10 cellular contexts compared by ENCODE assay signal in the genomic region with DNA sequence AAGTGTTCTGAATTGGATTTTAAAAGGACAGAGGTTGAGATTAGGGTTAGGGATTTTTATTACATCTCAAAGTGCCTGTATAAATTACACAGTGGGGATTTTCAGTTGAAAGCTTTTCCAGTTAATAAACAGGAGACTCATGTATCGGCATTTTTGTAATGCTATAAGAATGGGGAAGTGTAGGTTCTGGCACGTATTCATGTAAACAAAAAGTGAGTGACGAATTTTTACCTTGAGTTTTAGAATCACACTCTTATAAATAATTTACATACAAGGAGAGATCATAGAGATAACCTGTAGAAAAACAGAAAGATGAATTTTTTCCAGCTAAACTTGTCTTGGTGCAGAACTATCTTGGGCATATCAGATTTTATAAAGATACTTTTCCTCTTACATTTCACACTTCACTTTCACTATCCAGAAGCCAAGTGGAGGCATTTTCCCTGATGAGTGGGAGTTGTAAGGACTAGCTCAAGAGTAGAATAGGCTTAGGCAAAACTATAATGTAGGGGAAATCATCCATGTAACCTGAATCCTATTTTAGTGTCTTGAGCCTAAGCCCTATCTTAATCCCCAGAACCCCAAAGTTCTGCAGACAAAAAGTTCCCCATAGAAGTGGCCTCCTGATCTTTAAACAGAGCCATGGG. TPM values are rescaled to one million over a fixed set of nuclear protein-coding genes. Genes with fewer than 3 reads are reported as not detected.
DNase-seq lines count a peak whose midpoint lies in the region; ATAC-seq and TF ChIP-seq lines count a peak whose summit lies in the region.
"Had no signal": no experiment of that assay in that cellular context is flagged by ENCODE, and none has a peak within 500 bp of the region (broad histone marks: within the 10 kb centered on the region; RNA-seq: fewer than 3 reads in every experiment).

No MANE protein-coding gene starts in this region.

- POLR2A ChIA-PET in T-cell (lab: Charles Lee): interaction anchor here (0.6 kb wide), 2 partner anchors 19 to 547 kb away, joined by 3 to 4 read pairs; no protein-coding TSS in a partner anchor

- no peaks in the 10 kb centered on the region for H3K27me3 ChIP-seq in aorta (ENCODE audit: control insufficient read depth in 1 of 2, insufficient read depth in 2 of 2, low read length in 1 of 2)

- no peak for DNase-seq in activated naive CD4-positive, alpha-beta T cell treated with anti-CD3 and anti-CD28 coated beads for 36 hours
- no peak for DNase-seq in activated naive CD4-positive, alpha-beta T cell treated with Interleukin-2 at 50 U/mL for 16 hours
- DNase-seq in T-cell: no peak
- DNase-seq in fibroblast of the aortic adventitia (ENCODE audit: low read depth): peak; percentile 37
- no peak for DNase-seq in type B pancreatic cell (ENCODE audit: extremely low spot score, unreplicated experiment)
- no peak for DNase-seq in DMS79 (lab: John Stamatoyannopoulos, UW)
- no peak for DNase-seq in aorta
- DNase-seq: DND-41, NCI-H2107 had no signal

- no peaks in the 10 kb centered on the region for H3K4me1 ChIP-seq in aorta (ENCODE audit: control insufficient read depth in 1 of 2, insufficient read depth in 2 of 2, low read length in 2 of 2)

- H3K9me3 ChIP-seq in aorta (ENCODE audit: control insufficient read depth, low read length): no peaks in the 10 kb centered on the region

- no peaks in the 10 kb centered on the region for H3K36me3 ChIP-seq in aorta (ENCODE audit: control insufficient read depth in 1 of 2, insufficient read depth in 2 of 2, low read length in 1 of 2)

- no peak overlapping the region for H3K27ac ChIP-seq in aorta (ENCODE audit: low read depth in 1 of 2, low read length in 2 of 2)

- H3K4me3 ChIP-seq in fibroblast of the aortic adventitia (ENCODE audit: low read depth, low read length) (no peak overlapping the region), aorta (ENCODE audit: low read length in 2 of 2) (peak overlapping the region in 1 of 2 donors; percentile 10)

- peaks cover 94% of the 10 kb centered on the region for H3K4me1 Mint-ChIP-seq in activated naive CD4-positive, alpha-beta T cell treated with anti-CD3 and anti-CD28 coated beads for 36 hours (ENCODE audit: low read depth)
- peaks cover 83 to 91% (median 90%) of the 10 kb centered on the region in 3 donors for H3K4me1 Mint-ChIP-seq in T-cell
- peaks cover 16% of the 10 kb centered on the region for H3K4me1 Mint-ChIP-seq in type B pancreatic cell (ENCODE audit: unreplicated experiment)

- CTCF ChIA-PET in activated naive CD4-positive, alpha-beta T cell treated with anti-CD3 and anti-CD28 coated beads for 36 hours (lab: Charles Lee): interaction anchor here (1.3 to 1.6 kb wide), 2 partner anchors 41 to 44 kb away, joined by 3 to 4 read pairs; no protein-coding TSS in a partner anchor
- CTCF ChIA-PET in T-cell (lab: Charles Lee): interaction anchor here in 1 of 2 donors (0.6 to 1.1 kb wide), 3 partner anchors 272 to 702 kb away, joined by 3 to 4 read pairs (median 3); no protein-coding TSS in a partner anchor

- TF ChIP-seq CTCF in fibroblast of the aortic adventitia (IDR thresholded peaks at IDR 0.05; ENCODE audit: insufficient read depth, low read length) (no peak), type B pancreatic cell (conservative IDR thresholded peaks at IDR 0.05) (no peak)

- no peaks in the 10 kb centered on the region for H3K27me3 Mint-ChIP-seq in activated naive CD4-positive, alpha-beta T cell treated with anti-CD3 and anti-CD28 coated beads for 36 hours (ENCODE audit: low read depth)
- no peaks in the 10 kb centered on the region for H3K27me3 Mint-ChIP-seq in T-cell
- no peaks in the 10 kb centered on the region for H3K27me3 Mint-ChIP-seq in type B pancreatic cell

- peaks cover 66% of the 10 kb centered on the region for H3K36me3 Mint-ChIP-seq in activated naive CD4-positive, alpha-beta T cell treated with anti-CD3 and anti-CD28 coated beads for 36 hours (ENCODE audit: low read depth)
- H3K36me3 Mint-ChIP-seq in T-cell (peaks cover 55% of the 10 kb centered on the region), type B pancreatic cell (no peaks in the 10 kb centered on the region)

- peak overlapping the region; percentile 46 for H3K4me3 Mint-ChIP-seq in activated naive CD4-positive, alpha-beta T cell treated with anti-CD3 and anti-CD28 coated beads for 36 hours
- peak overlapping the region; percentile 37 to 62 (median 49) for H3K4me3 Mint-ChIP-seq in T-cell
- peak overlapping the region; percentile 29 for H3K4me3 Mint-ChIP-seq in type B pancreatic cell

- WGBS in aorta, 2 donors: 21 to 28% methylated on average over 3 of the region's 3 CpGs

- intact Hi-C loops in activated naive CD4-positive, alpha-beta T cell treated with anti-CD3 and anti-CD28 coated beads for 36 hours (cut with micrococcal nuclease): loop anchor here (5.0 kb wide), 1 partner anchor 531 kb away; no protein-coding TSS in a partner anchor
- intact Hi-C loops in aorta (cut with DNase I): no loop called here

- H3K9me3 Mint-ChIP-seq in activated naive CD4-positive, alpha-beta T cell treated with anti-CD3 and anti-CD28 coated beads for 36 hours: no peaks in the 10 kb centered on the region
- peaks cover 0 to 7% (median 0%) of the 10 kb centered on the region in 3 donors for H3K9me3 Mint-ChIP-seq in T-cell
- H3K9me3 Mint-ChIP-seq in type B pancreatic cell: no peaks in the 10 kb centered on the region

- peak overlapping the region; percentile 76 for H3K27ac Mint-ChIP-seq in activated naive CD4-positive, alpha-beta T cell treated with anti-CD3 and anti-CD28 coated beads for 36 hours
- H3K27ac Mint-ChIP-seq in T-cell: peak overlapping the region; percentile 79 to 89
- H3K27ac Mint-ChIP-seq in type B pancreatic cell: peak overlapping the region; percentile 90

- no peak for ATAC-seq in T-cell (replicated peaks in 1 of 4)
- ATAC-seq in GM21529 (IDR thresholded peaks at IDR 0.05; ENCODE audit: unreplicated experiment): no peak
- no peak for ATAC-seq in aorta (ENCODE audit: low FRiP score)

RNA-seq across cellular contexts. Expression of gene CD47, which starts 42.0 kb away (rescaled TPM):
- 10 to 100 TPM; 60.2 to 63.7 TPM for total RNA-seq in activated naive CD4-positive, alpha-beta T cell treated with anti-CD3 and anti-CD28 coated beads for 36 hours
- total RNA-seq in T-cell: 100 to 1,000 TPM; 154 to 186 (median 161) TPM
- total RNA-seq in fibroblast of the aortic adventitia (ENCODE audit: low replicate concordance): 113 and 191 TPM in 2 replicates
- 113 and 204 TPM in 2 replicates for total RNA-seq in type B pancreatic cell (ENCODE audit: low replicate concordance)
- total RNA-seq in aorta: 10 to 100 TPM; 79.0 to 96.7 TPM
- 10 to 100 TPM; 14.9 to 38.8 TPM for polyA plus RNA-seq in aorta
